ENCODE assay signal across 8 cellular contexts in genomic region chr20:53865905-53866786, GRCh38.
DNase-seq lines count a peak whose midpoint lies in the region; ATAC-seq and TF ChIP-seq lines count a peak whose summit lies in the region.

No MANE protein-coding gene starts in this region.

- H3K9me3 Mint-ChIP-seq in stimulated activated effector memory CD8-positive, alpha-beta T cell treated with anti-CD3 and anti-CD28 coated beads, Interleukin-12 subunit alpha, Interleukin-12 subunit beta, amount 100 ng/mL, for 72 hours: no peaks in the 10 kb centered on the region

- no peaks in the 10 kb centered on the region for H3K36me3 Mint-ChIP-seq in stimulated activated effector memory CD8-positive, alpha-beta T cell treated with anti-CD3 and anti-CD28 coated beads, Interleukin-12 subunit alpha, Interleukin-12 subunit beta, amount 100 ng/mL, for 72 hours

- ATAC-seq in stimulated activated effector memory CD8-positive, alpha-beta T cell treated with anti-CD3 and anti-CD28 coated beads, Interleukin-12 subunit alpha, Interleukin-12 subunit beta, amount 100 ng/mL, for 72 hours: no peak
- no peak for ATAC-seq in HG03565 (IDR thresholded peaks at IDR 0.05; ENCODE audit: unreplicated experiment)
- no peak for ATAC-seq in GM18858 (IDR thresholded peaks at IDR 0.05; ENCODE audit: unreplicated experiment)

- peak overlapping the region; percentile 69 for H3K27ac Mint-ChIP-seq in stimulated activated effector memory CD8-positive, alpha-beta T cell treated with anti-CD3 and anti-CD28 coated beads, Interleukin-12 subunit alpha, Interleukin-12 subunit beta, amount 100 ng/mL, for 72 hours

- peak overlapping the region; percentile 51 for H3K4me3 Mint-ChIP-seq in stimulated activated effector memory CD8-positive, alpha-beta T cell treated with anti-CD3 and anti-CD28 coated beads, Interleukin-12 subunit alpha, Interleukin-12 subunit beta, amount 100 ng/mL, for 72 hours

- no peak overlapping the region for H3K4me3 ChIP-seq in astrocyte of the spinal cord (ENCODE audit: low read depth, low read length)

- no peak for TF ChIP-seq CTCF in astrocyte of the spinal cord (IDR thresholded peaks at IDR 0.05; ENCODE audit: low read depth, low read length)

- peaks cover 40% of the 10 kb centered on the region for H3K4me1 Mint-ChIP-seq in stimulated activated effector memory CD8-positive, alpha-beta T cell treated with anti-CD3 and anti-CD28 coated beads, Interleukin-12 subunit alpha, Interleukin-12 subunit beta, amount 100 ng/mL, for 72 hours

- DNase-seq in NCI-H1092 treated with DMSO at 0.1 percent for 48 hours (lab: John Stamatoyannopoulos, UW) (peak; percentile 9), NCI-H1092 (lab: John Stamatoyannopoulos, UW) (no peak), NCI-H2196 treated with DMSO at 0.1 percent for 48 hours (lab: John Stamatoyannopoulos, UW; ENCODE audit: unreplicated experiment) (peak; percentile 62), astrocyte of the spinal cord (ENCODE audit: low read depth, low spot score) (peak; percentile 65), islet precursor cell (peak; percentile 85)
- DNase-seq in stimulated activated effector memory CD8-positive, alpha-beta T cell treated with anti-CD3 and anti-CD28 coated beads, Interleukin-12 subunit alpha, Interleukin-12 subunit beta, amount 100 ng/mL, for 72 hours (ENCODE audit: low spot score in 2 of 2): no peak

- in situ Hi-C loops in astrocyte of the spinal cord (cut with HindIII; ENCODE audit: low sequenced_read_pairs): no loop called here

Comparison
In these comparisons a context has a peak if more than half of its experiments do, and no peak if none do; other contexts are left out.
1. DNase-seq: peak in NCI-H1092 treated with DMSO at 0.1 percent for 48 hours (single experiment), NCI-H2196 treated with DMSO at 0.1 percent for 48 hours (single experiment), astrocyte of the spinal cord (single experiment) and islet precursor cell (single experiment); none in NCI-H1092 (single experiment) and stimulated activated effector memory CD8-positive, alpha-beta T cell treated with anti-CD3 and anti-CD28 coated beads, Interleukin-12 subunit alpha, Interleukin-12 subunit beta, amount 100 ng/mL, for 72 hours (0 of 2).